Comparison of ENCODE assay signal across 8 cellular contexts in genomic region chr16:28845173-28846079, GRCh38. TPM values are rescaled to one million over a fixed set of nuclear protein-coding genes. Genes with fewer than 3 reads are reported as not detected.
DNase-seq lines count a peak whose midpoint lies in the region; ATAC-seq and TF ChIP-seq lines count a peak whose summit lies in the region.

No MANE protein-coding gene starts in this region.

- H3F3A ChIP-seq in DOHH2 (ENCODE audit: control insufficient read depth, insufficient read depth): peaks cover 13% of the 10 kb centered on the region

- H2BK12ac ChIP-seq in mesenchymal stem cell (ENCODE audit: low read length in 2 of 2): no peak overlapping the region

- H3K18ac ChIP-seq in mesenchymal stem cell (ENCODE audit: low read depth in 1 of 2, low read length in 2 of 2): peak overlapping the region; percentile 71 to 87

- ATAC-seq in HG02973 (IDR thresholded peaks at IDR 0.05; ENCODE audit: unreplicated experiment): no peak

- H3K27me3 ChIP-seq in DOHH2 (ENCODE audit: control insufficient read depth, low read length) (no peaks in the 10 kb centered on the region), mesenchymal stem cell (ENCODE audit: control insufficient read depth in 1 of 2, insufficient read depth in 1 of 2, low read length in 2 of 2) (no peaks in the 10 kb centered on the region), testis (no peaks in the 10 kb centered on the region)

- H3K4me3 ChIP-seq in DOHH2 (ENCODE audit: low read length) (peak overlapping the region; percentile 90), HFF-Myc (replicated peaks; ENCODE audit: low read depth, low read length) (peak overlapping the region; percentile 75), mesenchymal stem cell (ENCODE audit: insufficient read depth in 1 of 2, low read depth in 1 of 2, low read length in 2 of 2) (peak overlapping the region; percentile 98 to 100), testis (peak overlapping the region; percentile 80 to 90)

- H2AFZ ChIP-seq in mesenchymal stem cell (ENCODE audit: low read depth, low read length): peak overlapping the region; percentile 96

- peaks cover 9% of the 10 kb centered on the region for H4K20me1 ChIP-seq in DOHH2 (ENCODE audit: control insufficient read depth, insufficient read depth, low read depth, low read length)

- H3K4ac ChIP-seq in mesenchymal stem cell (ENCODE audit: low read depth in 1 of 2, low read length in 2 of 2): peak overlapping the region; percentile 78 to 83

- H3K9me3 ChIP-seq in DOHH2 (ENCODE audit: control insufficient read depth, insufficient read depth, low read length) (no peaks in the 10 kb centered on the region), mesenchymal stem cell (ENCODE audit: control insufficient read depth, low read length) (no peaks in the 10 kb centered on the region), testis (no peaks in the 10 kb centered on the region)

- H3K27me3 Mint-ChIP-seq in chondrocyte (ENCODE audit: low read depth): no peaks in the 10 kb centered on the region

- H3K36me3 ChIP-seq in DOHH2 (ENCODE audit: control insufficient read depth, low read length) (peaks cover 43% of the 10 kb centered on the region), mesenchymal stem cell (ENCODE audit: control insufficient read depth in 1 of 2, insufficient read depth in 2 of 2, low read depth in 1 of 2, low read length in 2 of 2) (peaks cover 34 to 39% of the 10 kb centered on the region in 2 experiments), testis (ENCODE audit: low read depth, missing control alignments) (no peaks in the 10 kb centered on the region)

- H3K9me2 ChIP-seq in DOHH2 (replicated peaks; ENCODE audit: control insufficient read depth, low read length): no peaks in the 10 kb centered on the region

- H2BK15ac ChIP-seq in mesenchymal stem cell (ENCODE audit: low read depth, poor library complexity, severe bottlenecking): no peak overlapping the region

- peak overlapping the region in 1 of 2 experiments; percentile 5 for H3K23ac ChIP-seq in mesenchymal stem cell (ENCODE audit: low read length in 2 of 2)

- H4K91ac ChIP-seq in mesenchymal stem cell (ENCODE audit: low read length): peak overlapping the region; percentile 30

- H3K4me3 Mint-ChIP-seq in chondrocyte (ENCODE audit: unreplicated experiment): peak overlapping the region; percentile 91

- H3K4me2 ChIP-seq in DOHH2 (ENCODE audit: low read length): peak overlapping the region; percentile 72
- H3K4me2 ChIP-seq in mesenchymal stem cell (ENCODE audit: low read length, poor library complexity, severe bottlenecking): peak overlapping the region; percentile 92

- TF ChIP-seq POLR2A in testis (IDR thresholded peaks at IDR 0.05): no peak

- H3K79me1 ChIP-seq in mesenchymal stem cell (replicated peaks; ENCODE audit: low read length, poor library complexity, severe bottlenecking): peaks cover 31% of the 10 kb centered on the region

- TF ChIP-seq CTCF in DOHH2 (IDR thresholded peaks at IDR 0.05; ENCODE audit: low read depth, low read length, poor library complexity, severe bottlenecking) (no peak), HFF-Myc (IDR thresholded peaks at IDR 0.05; ENCODE audit: low read depth, low read length, missing control alignments) (no peak), chondrocyte (IDR thresholded peaks at IDR 0.05) (no peak), testis (IDR thresholded peaks at IDR 0.05) (no peak)

- peaks cover 8% of the 10 kb centered on the region for H3K36me3 Mint-ChIP-seq in chondrocyte (ENCODE audit: low read depth)

- peak overlapping the region in 1 of 2 experiments; percentile 96 for H3K14ac ChIP-seq in mesenchymal stem cell (ENCODE audit: low read length in 2 of 2)

- peaks cover 26% of the 10 kb centered on the region for H3K4me1 Mint-ChIP-seq in chondrocyte (ENCODE audit: low read depth)

- H2BK5ac ChIP-seq in mesenchymal stem cell (ENCODE audit: low read depth, low read length, poor library complexity, severe bottlenecking): no peak overlapping the region

- DNase-seq in HFF-Myc (ENCODE audit: extremely low read depth, low read depth) (no peak), RKO (ENCODE audit: low spot score) (peak; percentile 75), chondrocyte (ENCODE audit: low spot score) (no peak), mesenchymal stem cell (peak; percentile 32), testis (peak; percentile 51)
- no peak for DNase-seq in effector CD4-positive, alpha-beta T cell

- no peak overlapping the region for H2AK5ac ChIP-seq in mesenchymal stem cell (ENCODE audit: low read length, severe bottlenecking)

- no peak overlapping the region for H2BK120ac ChIP-seq in mesenchymal stem cell (ENCODE audit: low read depth, low read length)

- peak overlapping the region; percentile 43 for H3K27ac ChIP-seq in DOHH2 (ENCODE audit: low read depth, low read length)
- H3K27ac ChIP-seq in mesenchymal stem cell (ENCODE audit: low read length, poor library complexity, severe bottlenecking): no peak overlapping the region
- peak overlapping the region; percentile 74 to 81 for H3K27ac ChIP-seq in testis

- peak overlapping the region; percentile 98 for H3K9ac ChIP-seq in mesenchymal stem cell (ENCODE audit: low read length)

- no peaks in the 10 kb centered on the region for H3K9me3 Mint-ChIP-seq in chondrocyte (ENCODE audit: low read depth)

- intact Hi-C loops in testis (cut with DNase I; ENCODE audit: low total_unique reads): no loop called here

- WGBS in mesenchymal stem cell: 33% methylated on average over 27 of the region's 28 CpGs
- WGBS in testis, 2 donors: 15 to 18% methylated on average over 20 to 28 of the region's 28 CpGs

- H3K4me1 ChIP-seq in DOHH2 (ENCODE audit: control insufficient read depth, low read length) (peaks cover 15% of the 10 kb centered on the region), mesenchymal stem cell (ENCODE audit: control insufficient read depth, insufficient read depth, low read depth, low read length) (peaks cover 15% of the 10 kb centered on the region), testis (peaks cover 13% of the 10 kb centered on the region)

- H3K79me2 ChIP-seq in DOHH2 (ENCODE audit: control insufficient read depth, low read length): peaks cover 37% of the 10 kb centered on the region

- peak overlapping the region; percentile 99 for H3K27ac Mint-ChIP-seq in chondrocyte (ENCODE audit: unreplicated experiment)

- peak overlapping the region; percentile 91 for H4K8ac ChIP-seq in mesenchymal stem cell (ENCODE audit: low read length)

RNA-seq across cellular contexts. Expression of gene TUFM, which starts 0.7 kb away (rescaled TPM):
- total RNA-seq in chondrocyte: 91.1 to 120 TPM (median 95.0 TPM) in 3 replicates
- polyA plus RNA-seq in mesenchymal stem cell (2013, experiment 1 of 2): 102 TPM
- 104 TPM for polyA plus RNA-seq in mesenchymal stem cell (2013, experiment 2 of 2)
- total RNA-seq in testis: 100 to 1,000 TPM; 134 to 140 TPM
- polyA plus RNA-seq in testis (ENCODE audit: insufficient read depth, low read depth, low replicate concordance): 213 TPM

RNA-seq across cellular contexts. Expression of gene SH2B1, which starts 18.2 kb away (rescaled TPM):
- total RNA-seq in chondrocyte (36.4 to 48.1 TPM (median 38.1 TPM) in 3 replicates), testis (10 to 100 TPM; 90.2 to 97.4 TPM)
- 29.1 TPM for polyA plus RNA-seq in mesenchymal stem cell (2013, experiment 1 of 2)
- polyA plus RNA-seq in mesenchymal stem cell (2013, experiment 2 of 2): 28.9 TPM
- 51.4 TPM for polyA plus RNA-seq in testis (ENCODE audit: insufficient read depth, low read depth, low replicate concordance)

RNA-seq across cellular contexts. Expression of gene ATXN2L, which starts 22.6 kb away (rescaled TPM):
- total RNA-seq in chondrocyte: 152 to 186 TPM (median 185 TPM) in 3 replicates
- 139 TPM for polyA plus RNA-seq in mesenchymal stem cell (2013, experiment 1 of 2)
- 131 TPM for polyA plus RNA-seq in mesenchymal stem cell (2013, experiment 2 of 2)
- total RNA-seq in testis: 100 to 1,000 TPM; 242 to 345 TPM
- polyA plus RNA-seq in testis (ENCODE audit: insufficient read depth, low read depth, low replicate concordance): 521 TPM

RNA-seq across cellular contexts. Expression of gene ATP2A1, which starts 32.9 kb away (rescaled TPM):
- total RNA-seq in chondrocyte (0.31 to 1.8 TPM (median 0.42 TPM) in 3 replicates), testis (10 to 100 TPM; 12.2 to 17.3 TPM)
- polyA plus RNA-seq in mesenchymal stem cell (2013, experiment 1 of 2): 0.54 TPM
- 0.42 TPM for polyA plus RNA-seq in mesenchymal stem cell (2013, experiment 2 of 2)
- 9.1 TPM for polyA plus RNA-seq in testis (ENCODE audit: insufficient read depth, low read depth, low replicate concordance)

Comparison
In these comparisons a context has a peak if more than half of its experiments do, and no peak if none do; other contexts are left out.
1. DNase-seq: peak in RKO (single experiment), mesenchymal stem cell (single experiment) and testis (single experiment); none in HFF-Myc (single experiment), chondrocyte (single experiment) and effector CD4-positive, alpha-beta T cell (single experiment).
2. Peak in every context shown above with its lines, with median percentiles within 50 percentile points of each other: H3K4me3 ChIP-seq.